14 cellular contexts compared by ENCODE assay signal in genomic region chr11:34890089-34890488, GRCh38. TPM values are rescaled to one million over a fixed set of nuclear protein-coding genes. Genes with fewer than 3 reads are reported as not detected.
DNase-seq lines count a peak whose midpoint lies in the region; ATAC-seq, FAIRE-seq and TF ChIP-seq lines count a peak whose summit lies in the region.
"Had no signal": no experiment of that assay in that cellular context is flagged by ENCODE, and none has a peak within 500 bp of the region (broad histone marks: within the 10 kb centered on the region; RNA-seq: fewer than 3 reads in every experiment).

No MANE protein-coding gene starts in this region.

- TF ChIP-seq CTCF in cardiac muscle cell (IDR thresholded peaks at IDR 0.05; ENCODE audit: low read depth, low read length): peak; percentile 39
- TF ChIP-seq CTCF in heart left ventricle (IDR thresholded peaks at IDR 0.05): no peak

- H3K9me3 ChIP-seq in cardiac muscle cell (ENCODE audit: low read depth) (no peaks in the 10 kb centered on the region), heart left ventricle (no peaks in the 10 kb centered on the region)
- H3K9me3 ChIP-seq: uterus had no signal

- H3K27me3 ChIP-seq in cardiac muscle cell (no peaks in the 10 kb centered on the region), heart left ventricle (no peaks in the 10 kb centered on the region)
- H3K27me3 ChIP-seq: uterus had no signal

- no peak overlapping the region for H3K4me3 ChIP-seq in cardiac muscle cell
- H3K4me3 ChIP-seq in heart left ventricle: no peak overlapping the region
- H3K4me3 ChIP-seq: uterus had no signal

- WGBS in heart left ventricle, 4 donors: 41 to 70% (median 44%) methylated on average over 2 of the region's 2 CpGs

- H3K36me3 ChIP-seq in cardiac muscle cell (peaks cover 14% of the 10 kb centered on the region), heart left ventricle (peaks cover 0 to 39% (median 24%) of the 10 kb centered on the region in 9 donors)
- H3K36me3 ChIP-seq: uterus had no signal

- DNase-seq in cardiac muscle cell (ENCODE audit: low read depth in 1 of 2, low spot score in 1 of 2) (peak in 1 of 2 donors; percentile 28), heart left ventricle (no peak), SW480 (ENCODE audit: low spot score) (peak; percentile 13), globus pallidus (ENCODE audit: low spot score) (peak; percentile 27), GM12892 (ENCODE audit: insufficient read length) (no peak), cerebellar cortex (ENCODE audit: low spot score) (no peak)
- DNase-seq in activated T-cell treated with anti-CD3 and anti-CD28 coated beads, Interleukin-2, amount 50 U/mL, for 4 hours: no peak
- DNase-seq: activated CD4-positive, alpha-beta T cell treated with anti-CD3 and anti-CD28 coated beads for 36 hours; activated naive CD4-positive, alpha-beta T cell treated with Interleukin-2 at 50 U/mL for 16 hours; left cardiac atrium; uterus had no signal

- no peaks in the 10 kb centered on the region for H3K4me1 Mint-ChIP-seq in activated T-cell treated with anti-CD3 and anti-CD28 coated beads, Interleukin-2, amount 50 U/mL, for 4 hours (ENCODE audit: low read depth)
- H3K4me1 Mint-ChIP-seq: activated CD4-positive, alpha-beta T cell treated with anti-CD3 and anti-CD28 coated beads for 36 hours had no signal

- ATAC-seq in heart left ventricle: no peak
- no peak for ATAC-seq in activated T-cell treated with anti-CD3 and anti-CD28 coated beads, Interleukin-2, amount 50 U/mL, for 4 hours
- ATAC-seq in GM21723 (IDR thresholded peaks at IDR 0.05; ENCODE audit: unreplicated experiment): no peak
- ATAC-seq: activated CD4-positive, alpha-beta T cell treated with anti-CD3 and anti-CD28 coated beads for 36 hours; left cardiac atrium had no signal

- no peak overlapping the region for H3K4me3 Mint-ChIP-seq in activated T-cell treated with anti-CD3 and anti-CD28 coated beads, Interleukin-2, amount 50 U/mL, for 4 hours
- H3K4me3 Mint-ChIP-seq: activated CD4-positive, alpha-beta T cell treated with anti-CD3 and anti-CD28 coated beads for 36 hours; CD4-positive, CD25-positive, alpha-beta regulatory T cell had no signal

- peaks cover 11% of the 10 kb centered on the region for H3K36me3 Mint-ChIP-seq in activated T-cell treated with anti-CD3 and anti-CD28 coated beads, Interleukin-2, amount 50 U/mL, for 4 hours (ENCODE audit: insufficient read depth)

- no peaks in the 10 kb centered on the region for H3K27me3 Mint-ChIP-seq in activated T-cell treated with anti-CD3 and anti-CD28 coated beads, Interleukin-2, amount 50 U/mL, for 4 hours (ENCODE audit: low read depth)
- H3K27me3 Mint-ChIP-seq: activated CD4-positive, alpha-beta T cell treated with anti-CD3 and anti-CD28 coated beads for 36 hours; CD4-positive, CD25-positive, alpha-beta regulatory T cell had no signal

- no peak for FAIRE-seq in GM12892 (lab: Jason Lieb, UNC)
- FAIRE-seq: endometrium had no signal

- TF ChIP-seq POLR2A in heart left ventricle (IDR thresholded peaks at IDR 0.05) (no peak), GM12892 (IDR thresholded peaks at IDR 0.05; ENCODE audit: low read depth, low read length) (no peak)

- intact Hi-C loops in heart left ventricle (cut with DNase I): loop anchor here (1.0 to 10.0 kb wide), 5 partner anchors 303 to 378 kb away; partner anchors contain the start of gene ELF5 (in 3 of the 10)

- no peaks in the 10 kb centered on the region for H3K9me3 Mint-ChIP-seq in activated T-cell treated with anti-CD3 and anti-CD28 coated beads, Interleukin-2, amount 50 U/mL, for 4 hours
- H3K9me3 Mint-ChIP-seq: CD4-positive, CD25-positive, alpha-beta regulatory T cell had no signal

- H3K4me1 ChIP-seq in cardiac muscle cell (ENCODE audit: low read depth) (peaks cover 5% of the 10 kb centered on the region), heart left ventricle (no peaks in the 10 kb centered on the region)
- H3K4me1 ChIP-seq: uterus had no signal

- H3K27ac ChIP-seq in cardiac muscle cell (no peak overlapping the region), heart left ventricle (no peak overlapping the region)
- H3K27ac ChIP-seq: uterus had no signal

RNA-seq across cellular contexts. Expression of gene APIP, which starts 26.1 kb away (rescaled TPM):
- total RNA-seq in cardiac muscle cell (15.2 and 18.3 TPM in 2 replicates), heart left ventricle (10 to 100 TPM; 20.8 to 35.3 (median 26.6) TPM)
- polyA plus RNA-seq in cardiac muscle cell (29.2 and 39.7 TPM in 2 replicates), heart left ventricle (10 to 100 TPM; 15.8 to 24.5 TPM)
- polyA plus RNA-seq in GM12892 (2012; ENCODE audit: missing spikeins): 45.3 TPM
- total RNA-seq in activated T-cell treated with anti-CD3 and anti-CD28 coated beads, Interleukin-2, amount 50 U/mL, for 4 hours: 10 to 100 TPM; 28.9 to 34.2 (median 32.4) TPM

RNA-seq across cellular contexts. Expression of gene PDHX, which starts 26.3 kb away (rescaled TPM):
- 48.6 and 69.9 TPM in 2 replicates for total RNA-seq in cardiac muscle cell
- polyA plus RNA-seq in cardiac muscle cell: 87.1 and 106 TPM in 2 replicates
- 100 to 1,000 TPM in 7 of 9 donors, 10 to 100 TPM in 2; 87.0 to 204 (median 138) TPM for total RNA-seq in heart left ventricle
- polyA plus RNA-seq in heart left ventricle: 10 to 100 TPM; 74.0 to 94.9 TPM
- polyA plus RNA-seq in GM12892 (2012; ENCODE audit: missing spikeins): 22.0 TPM
- 10 to 100 TPM; 25.4 to 27.6 (median 27.0) TPM for total RNA-seq in activated T-cell treated with anti-CD3 and anti-CD28 coated beads, Interleukin-2, amount 50 U/mL, for 4 hours

Comparison
In these comparisons a context has a peak if more than half of its experiments do, and no peak if none do; other contexts are left out.
1. DNase-seq: peak in SW480 (single experiment) and globus pallidus (single experiment); none in heart left ventricle (0 of 5), GM12892 (single experiment), cerebellar cortex (single experiment) and activated T-cell treated with anti-CD3 and anti-CD28 coated beads, Interleukin-2, amount 50 U/mL, for 4 hours (single experiment).